Comparison of ENCODE assay signal across 20 cellular contexts in the genomic region with DNA sequence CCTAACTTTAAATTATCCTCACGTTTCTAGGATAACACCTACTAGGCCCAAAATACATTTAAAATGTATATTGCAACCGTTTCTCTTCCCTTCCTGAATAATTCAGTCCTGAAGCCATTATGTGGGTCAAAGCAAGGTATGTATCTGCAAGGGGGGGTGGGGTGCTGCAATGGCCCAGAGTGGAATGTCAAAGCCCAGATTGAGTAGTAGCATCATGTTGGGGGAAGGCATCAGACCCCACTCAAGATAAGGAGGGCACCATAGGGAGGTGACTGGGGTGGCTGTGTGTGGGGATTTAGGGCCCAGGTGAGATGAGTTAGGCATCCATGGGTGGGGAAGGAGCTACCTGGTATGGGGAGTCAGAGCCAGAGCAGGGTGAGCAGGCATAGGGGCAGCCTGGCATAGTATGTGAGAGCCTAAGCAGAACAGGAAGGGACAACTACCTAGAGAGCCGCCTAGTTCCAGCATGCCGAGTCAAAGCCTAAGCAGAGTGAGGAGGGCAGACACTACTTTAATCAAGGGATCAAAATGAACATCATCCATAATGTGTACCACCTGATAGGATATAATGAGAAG. TPM values are rescaled to one million over a fixed set of nuclear protein-coding genes. Genes with fewer than 3 reads are reported as not detected.
DNase-seq lines count a peak whose midpoint lies in the region; FAIRE-seq and TF ChIP-seq lines count a peak whose summit lies in the region.
"Had no signal": no experiment of that assay in that cellular context is flagged by ENCODE, and none has a peak within 500 bp of the region (broad histone marks: within the 10 kb centered on the region; RNA-seq: fewer than 3 reads in every experiment).

No MANE protein-coding gene starts in this region.

- no peak overlapping the region for H3K18ac ChIP-seq in H9 (ENCODE audit: insufficient read length, low read depth, low read length)

- H3K4ac ChIP-seq in H9 (ENCODE audit: low read depth, low read length): no peak overlapping the region

- intact Hi-C loops in activated naive CD4-positive, alpha-beta T cell treated with anti-CD3 and anti-CD28 coated beads for 36 hours (cut with micrococcal nuclease): no loop called here
- intact Hi-C loops in colonic mucosa (cut with DNase I): no loop called here

- TF ChIP-seq CTCF in H9 (conservative IDR thresholded peaks at IDR 0.05) (no peak), endodermal cell (conservative IDR thresholded peaks at IDR 0.05) (no peak), progenitor cell of endocrine pancreas (IDR thresholded peaks at IDR 0.05; ENCODE audit: unreplicated experiment) (no peak), D721Med (IDR thresholded peaks at IDR 0.05; ENCODE audit: insufficient read depth, missing control alignments) (no peak), colonic mucosa (IDR thresholded peaks at IDR 0.05) (no peak)

- no peak overlapping the region for H3K14ac ChIP-seq in H9 (ENCODE audit: insufficient read depth, low read length)

- peak overlapping the region; percentile 73 for H3K27ac Mint-ChIP-seq in activated naive CD4-positive, alpha-beta T cell treated with anti-CD3 and anti-CD28 coated beads, Interleukin-2, amount 50 U/mL, for 24 hours
- H3K27ac Mint-ChIP-seq in activated naive CD4-positive, alpha-beta T cell treated with anti-CD3 and anti-CD28 coated beads for 36 hours: no peak overlapping the region
- H3K27ac Mint-ChIP-seq in H9: peak overlapping the region in 2 of 3 experiments; percentile 24 to 69; a peak in 4 of 7 replicates
- H3K27ac Mint-ChIP-seq in endodermal cell: peak overlapping the region; percentile 19
- peak overlapping the region; percentile 62 for H3K27ac Mint-ChIP-seq in progenitor cell of endocrine pancreas

- no peaks in the 10 kb centered on the region for H3K23me2 ChIP-seq in H9 (ENCODE audit: insufficient read length, low read depth, low read length, poor library complexity, severe bottlenecking)

- H2BK20ac ChIP-seq in H9 (ENCODE audit: low read depth, low read length, poor library complexity, severe bottlenecking): no peak overlapping the region

- H3K36me3 ChIP-seq in endodermal cell (ENCODE audit: control insufficient read depth, insufficient read depth, low read length) (peaks cover 25% of the 10 kb centered on the region), colonic mucosa (no peaks in the 10 kb centered on the region)
- H3K36me3 ChIP-seq: Peyer's patch had no signal

- no peak overlapping the region for H3K4me2 ChIP-seq in H9 (ENCODE audit: insufficient read depth, insufficient read length, low read length)

- no peak overlapping the region for H2BK12ac ChIP-seq in H9 (ENCODE audit: insufficient read length, low read depth, low read length)

- H3K27me3 ChIP-seq in H9 (ENCODE audit: insufficient read depth, low read length): no peaks in the 10 kb centered on the region
- H3K27me3 ChIP-seq in endodermal cell (ENCODE audit: control insufficient read depth, insufficient read depth, low read length, poor library complexity, severe bottlenecking): no peaks in the 10 kb centered on the region
- H3K27me3 ChIP-seq in colonic mucosa: no peaks in the 10 kb centered on the region
- H3K27me3 ChIP-seq: Peyer's patch had no signal

- no peak overlapping the region for H4K91ac ChIP-seq in H9 (ENCODE audit: insufficient read length, low read depth, low read length)

- DNase-seq in activated naive CD4-positive, alpha-beta T cell treated with anti-CD3 and anti-CD28 coated beads for 36 hours: no peak
- no peak for DNase-seq in H9
- DNase-seq in endodermal cell: peak; percentile 44
- DNase-seq in progenitor cell of endocrine pancreas (ENCODE audit: low spot score, unreplicated experiment): no peak
- DNase-seq in D721Med (ENCODE audit: insufficient read length, low spot score): no peak
- DNase-seq in NCI-H2196 treated with DMSO at 0.1 percent for 48 hours (lab: John Stamatoyannopoulos, UW; ENCODE audit: unreplicated experiment): no peak
- no peak for DNase-seq in colonic mucosa
- DNase-seq: CD4-positive, alpha-beta memory T cell; GF-D8; H7; IMR-90; Kasumi-1; NCI-H1417 treated with DMSO at 0.1 percent for 48 hours; NCI-H2029; NCI-H2171 treated with DMSO at 0.1 percent for 48 hours; NCI-H510A; Peyer's patch; SHP77 had no signal

- H2BK120ac ChIP-seq in H9 (ENCODE audit: low read depth, low read length, poor library complexity, severe bottlenecking): no peak overlapping the region

- no peak overlapping the region for H4K8ac ChIP-seq in H9 (replicated peaks; ENCODE audit: insufficient read length, low read depth, low read length)

- no peak overlapping the region for H3T11ph ChIP-seq in H9 (ENCODE audit: low read length)

- H3K4me1 ChIP-seq in H9 (ENCODE audit: insufficient read depth, low read length): peaks cover 7% of the 10 kb centered on the region; the same call in 1 of the 2 replicates
- no peaks in the 10 kb centered on the region for H3K4me1 ChIP-seq in endodermal cell (ENCODE audit: control insufficient read depth, insufficient read depth, low read length)
- no peaks in the 10 kb centered on the region for H3K4me1 ChIP-seq in colonic mucosa
- H3K4me1 ChIP-seq: Peyer's patch had no signal

- H3K79me1 ChIP-seq in H9 (ENCODE audit: insufficient read depth, low read depth, low read length, poor library complexity, severe bottlenecking): peaks cover 4% of the 10 kb centered on the region

- H3K4me3 Mint-ChIP-seq in activated naive CD4-positive, alpha-beta T cell treated with anti-CD3 and anti-CD28 coated beads, Interleukin-2, amount 50 U/mL, for 24 hours: no peak overlapping the region
- no peak overlapping the region for H3K4me3 Mint-ChIP-seq in activated naive CD4-positive, alpha-beta T cell treated with anti-CD3 and anti-CD28 coated beads for 36 hours
- H3K4me3 Mint-ChIP-seq in H9: no peak overlapping the region
- no peak overlapping the region for H3K4me3 Mint-ChIP-seq in endodermal cell
- no peak overlapping the region for H3K4me3 Mint-ChIP-seq in progenitor cell of endocrine pancreas (ENCODE audit: low read depth)
- H3K4me3 Mint-ChIP-seq: CD4-positive, alpha-beta memory T cell had no signal

- no peak overlapping the region for H4K5ac ChIP-seq in H9 (ENCODE audit: insufficient read length, low read depth, low read length)

- FAIRE-seq in D721Med (lab: Jason Lieb, UNC): no peak
- FAIRE-seq: A204.1 had no signal

- no peak overlapping the region for H2BK15ac ChIP-seq in H9 (ENCODE audit: low read depth, low read length)

- H3K27ac ChIP-seq in H9 (ENCODE audit: insufficient read length, low read depth, low read length) (no peak overlapping the region), endodermal cell (ENCODE audit: low read depth, low read length) (no peak overlapping the region), colonic mucosa (no peak overlapping the region)
- H3K27ac ChIP-seq: Peyer's patch had no signal

- H3K9me3 Mint-ChIP-seq in activated naive CD4-positive, alpha-beta T cell treated with anti-CD3 and anti-CD28 coated beads, Interleukin-2, amount 50 U/mL, for 24 hours: no peaks in the 10 kb centered on the region
- no peaks in the 10 kb centered on the region for H3K9me3 Mint-ChIP-seq in activated naive CD4-positive, alpha-beta T cell treated with anti-CD3 and anti-CD28 coated beads for 36 hours
- H3K9me3 Mint-ChIP-seq in H9: no peaks in the 10 kb centered on the region
- no peaks in the 10 kb centered on the region for H3K9me3 Mint-ChIP-seq in endodermal cell
- no peaks in the 10 kb centered on the region for H3K9me3 Mint-ChIP-seq in progenitor cell of endocrine pancreas (ENCODE audit: low read depth)

- no peak overlapping the region for H2AK5ac ChIP-seq in H9 (ENCODE audit: insufficient read length, low read length)

- H3K23ac ChIP-seq in H9 (ENCODE audit: insufficient read length, low read depth, low read length): no peak overlapping the region

- WGBS in H9 (ENCODE audit: extremely low coverage, insufficient read length, low lambda C conversion rate): no CpG with 5 or more reads among the region's 4 CpGs
- 84 to 100% methylated on average over 1 to 4 of the region's 4 CpGs for WGBS in endodermal cell (ENCODE audit: insufficient coverage in 1 of 2, insufficient read length in 1 of 2), 2 experiments

- peaks cover 84% of the 10 kb centered on the region for H3K4me1 Mint-ChIP-seq in activated naive CD4-positive, alpha-beta T cell treated with anti-CD3 and anti-CD28 coated beads, Interleukin-2, amount 50 U/mL, for 24 hours
- H3K4me1 Mint-ChIP-seq in activated naive CD4-positive, alpha-beta T cell treated with anti-CD3 and anti-CD28 coated beads for 36 hours (ENCODE audit: low read depth): peaks cover 85% of the 10 kb centered on the region
- H3K4me1 Mint-ChIP-seq in H9 (peaks cover 53 to 62% of the 10 kb centered on the region in 2 experiments), endodermal cell (peaks cover 30% of the 10 kb centered on the region), progenitor cell of endocrine pancreas (ENCODE audit: low read depth) (no peaks in the 10 kb centered on the region)

- no peaks in the 10 kb centered on the region for H3K27me3 Mint-ChIP-seq in activated naive CD4-positive, alpha-beta T cell treated with anti-CD3 and anti-CD28 coated beads, Interleukin-2, amount 50 U/mL, for 24 hours
- no peaks in the 10 kb centered on the region for H3K27me3 Mint-ChIP-seq in activated naive CD4-positive, alpha-beta T cell treated with anti-CD3 and anti-CD28 coated beads for 36 hours (ENCODE audit: low read depth)
- no peaks in the 10 kb centered on the region for H3K27me3 Mint-ChIP-seq in H9 (ENCODE audit: low read depth)
- no peaks in the 10 kb centered on the region for H3K27me3 Mint-ChIP-seq in endodermal cell (ENCODE audit: insufficient read depth)
- H3K27me3 Mint-ChIP-seq in progenitor cell of endocrine pancreas: no peaks in the 10 kb centered on the region
- H3K27me3 Mint-ChIP-seq: CD4-positive, alpha-beta memory T cell had no signal

- H2BK5ac ChIP-seq in H9 (ENCODE audit: insufficient read length, low read length): no peak overlapping the region

- H3K9me3 ChIP-seq in H9 (ENCODE audit: control insufficient read depth, low read depth, low read length) (no peaks in the 10 kb centered on the region), endodermal cell (ENCODE audit: control insufficient read depth, low read length) (no peaks in the 10 kb centered on the region), colonic mucosa (no peaks in the 10 kb centered on the region)
- H3K9me3 ChIP-seq: Peyer's patch had no signal

- H3K4me3 ChIP-seq in endodermal cell (ENCODE audit: low read length) (no peak overlapping the region), colonic mucosa (no peak overlapping the region)
- H3K4me3 ChIP-seq: Peyer's patch had no signal

- CTCF ChIA-PET in activated naive CD4-positive, alpha-beta T cell treated with anti-CD3 and anti-CD28 coated beads for 36 hours (lab: Charles Lee): no interaction called here

- H2AFZ ChIP-seq in H9 (ENCODE audit: low read length): no peak overlapping the region

- no peak overlapping the region for H3K56ac ChIP-seq in H9 (ENCODE audit: insufficient read length, low read depth, low read length)

- peaks cover 22% of the 10 kb centered on the region; the same call in 1 of the 2 replicates for H3K79me2 ChIP-seq in H9 (ENCODE audit: insufficient read depth, low read length)

- H3K9ac ChIP-seq in H9 (ENCODE audit: extremely low read depth, insufficient read length, low read length) (no peak overlapping the region), endodermal cell (ENCODE audit: extremely low read depth, low read length, poor library complexity, severe bottlenecking) (no peak overlapping the region), colonic mucosa (ENCODE audit: low read depth in 2 of 2, low read length in 2 of 2) (no peak overlapping the region)

- no peaks in the 10 kb centered on the region for H4K20me1 ChIP-seq in H9 (ENCODE audit: control insufficient read depth, insufficient read depth, insufficient read length)

- H3K36me3 Mint-ChIP-seq in activated naive CD4-positive, alpha-beta T cell treated with anti-CD3 and anti-CD28 coated beads, Interleukin-2, amount 50 U/mL, for 24 hours: peaks cover 17% of the 10 kb centered on the region
- peaks cover 29% of the 10 kb centered on the region for H3K36me3 Mint-ChIP-seq in activated naive CD4-positive, alpha-beta T cell treated with anti-CD3 and anti-CD28 coated beads for 36 hours (ENCODE audit: low read depth)
- H3K36me3 Mint-ChIP-seq in H9 (ENCODE audit: insufficient read depth in 1 of 3, low read depth in 3 of 3) (peaks cover 0 to 24% (median 2%) of the 10 kb centered on the region in 3 experiments; a peak in 3 of 7 replicates), endodermal cell (ENCODE audit: low read depth) (peaks cover 12% of the 10 kb centered on the region), progenitor cell of endocrine pancreas (ENCODE audit: insufficient read depth) (peaks cover 6% of the 10 kb centered on the region)

RNA-seq across cellular contexts. Expression of a gene that starts 48.2 kb away (rescaled TPM):
- 10 to 100 TPM; 39.5 to 41.2 TPM for total RNA-seq in activated naive CD4-positive, alpha-beta T cell treated with anti-CD3 and anti-CD28 coated beads for 36 hours
- total RNA-seq in H9 (2021) (36.2 and 38.7 TPM in 2 replicates), endodermal cell (10 to 100 TPM; 45.9 to 50.2 TPM), progenitor cell of endocrine pancreas (63.3 and 67.9 TPM in 2 replicates), colonic mucosa (10 to 100 TPM; 30.6 to 56.4 TPM)
- polyA plus RNA-seq in endodermal cell (2013, experiment 1 of 2): 23.8 TPM
- polyA plus RNA-seq in endodermal cell (2013, experiment 2 of 2): 25.2 TPM
